ENCODE assay signal across 33 cellular contexts in genomic region chr1:150525348-150525747, GRCh38. TPM values are rescaled to one million over a fixed set of nuclear protein-coding genes. Genes with fewer than 3 reads are reported as not detected.
"Had no signal": no experiment of that assay in that cellular context is flagged by ENCODE, and none has a peak within 500 bp of the region (broad histone marks: within the 10 kb centered on the region; RNA-seq: fewer than 3 reads in every experiment).

No MANE protein-coding gene starts in this region.

- H3K27me3 Mint-ChIP-seq: stimulated activated memory B cell treated with anti-CD40 and anti-IgM and Interleukin-4, amounts not matched to agents 10 μg/mL and 1 μg/mL and 100 μg/mL, for 72 hours; stimulated activated naive B cell treated with anti-CD40 and anti-IgM and Interleukin-4, amounts not matched to agents 10 μg/mL and 1 μg/mL and 100 μg/mL, for 72 hours; stimulated activated naive CD8-positive, alpha-beta T cell treated with anti-CD3 and anti-CD28 coated beads, Interleukin-15, amount 100 ng/mL, for 72 hours; stimulated activated naive CD8-positive, alpha-beta T cell treated with anti-CD3 and anti-CD28 coated beads, Interleukin-15, Interleukin-2, amounts not matched to agents 100 ng/mL and 50 ng/mL, for 24 hours; type B pancreatic cell had no signal

- H3K9me3 ChIP-seq: stomach, suprapubic skin, testis, thoracic aorta, thyroid gland, tibial artery, tibial nerve, transverse colon, upper lobe of left lung, upper lobe of right lung, uterus, vagina had no signal

- ATAC-seq: stimulated activated effector memory CD8-positive, alpha-beta T cell treated with anti-CD3 and anti-CD28 coated beads, Interleukin-12 subunit alpha, Interleukin-12 subunit beta, amount 100 ng/mL, for 72 hours; stimulated activated memory B cell treated with anti-CD40 and anti-IgM and Interleukin-4, amounts not matched to agents 10 μg/mL and 1 μg/mL and 100 μg/mL, for 72 hours; stimulated activated naive B cell treated with anti-CD40 and anti-IgM and Interleukin-4, amounts not matched to agents 10 μg/mL and 1 μg/mL and 100 μg/mL, for 72 hours; stimulated activated naive CD8-positive, alpha-beta T cell treated with anti-CD3 and anti-CD28 coated beads, Interleukin-15, amount 100 ng/mL, for 72 hours; stimulated activated naive CD8-positive, alpha-beta T cell treated with anti-CD3 and anti-CD28 coated beads, Interleukin-15, Interleukin-2, amounts not matched to agents 100 U/mL and 50 U/mL, for 24 hours; upper lobe of right lung had no signal

- H3K27ac Mint-ChIP-seq: stimulated activated effector memory CD8-positive, alpha-beta T cell treated with anti-CD3 and anti-CD28 coated beads, Interleukin-12 subunit alpha, Interleukin-12 subunit beta, amount 100 ng/mL, for 72 hours; stimulated activated memory B cell treated with anti-CD40 and anti-IgM and Interleukin-4, amounts not matched to agents 10 μg/mL and 1 μg/mL and 100 μg/mL, for 72 hours; stimulated activated naive B cell treated with anti-CD40 and anti-IgM and Interleukin-4, amounts not matched to agents 10 μg/mL and 1 μg/mL and 100 μg/mL, for 72 hours; stimulated activated naive CD8-positive, alpha-beta T cell treated with anti-CD3 and anti-CD28 coated beads, Interleukin-15, amount 100 ng/mL, for 72 hours; stimulated activated naive CD8-positive, alpha-beta T cell treated with anti-CD3 and anti-CD28 coated beads, Interleukin-15, Interleukin-2, amounts not matched to agents 100 ng/mL and 50 ng/mL, for 24 hours; type B pancreatic cell had no signal

- H3K27ac ChIP-seq: stomach, suprapubic skin, testis, thoracic aorta, thyroid gland, tibial artery, tibial nerve, transverse colon, upper lobe of left lung, upper lobe of right lung, uterus, vagina had no signal

- H3K27me3 ChIP-seq: stomach, suprapubic skin, testis, thyroid gland, tibial artery, tibial nerve, transverse colon, upper lobe of left lung, upper lobe of right lung, uterus, vagina had no signal

- H3K4me3 Mint-ChIP-seq: stimulated activated effector memory CD8-positive, alpha-beta T cell treated with anti-CD3 and anti-CD28 coated beads, Interleukin-12 subunit alpha, Interleukin-12 subunit beta, amount 100 ng/mL, for 72 hours; stimulated activated memory B cell treated with anti-CD40 and anti-IgM and Interleukin-4, amounts not matched to agents 10 μg/mL and 1 μg/mL and 100 μg/mL, for 72 hours; stimulated activated naive B cell treated with anti-CD40 and anti-IgM and Interleukin-4, amounts not matched to agents 10 μg/mL and 1 μg/mL and 100 μg/mL, for 72 hours; stimulated activated naive CD8-positive, alpha-beta T cell treated with anti-CD3 and anti-CD28 coated beads, Interleukin-15, amount 100 ng/mL, for 72 hours; stimulated activated naive CD8-positive, alpha-beta T cell treated with anti-CD3 and anti-CD28 coated beads, Interleukin-15, Interleukin-2, amounts not matched to agents 100 ng/mL and 50 ng/mL, for 24 hours; type B pancreatic cell had no signal

- H3K36me3 ChIP-seq: stomach, suprapubic skin, thoracic aorta, thyroid gland, tibial artery, tibial nerve, transverse colon, upper lobe of left lung, upper lobe of right lung, uterus, vagina had no signal

- DNase-seq: stimulated activated CD4-positive, alpha-beta T cell treated with anti-CD3 and anti-CD28 coated beads, Interleukin-2, amount 100 ng/mL, for 48 hours; stimulated activated CD4-positive, alpha-beta T cell treated with anti-CD3 and anti-CD28 coated beads, Interleukin-4, amount 100 ng/mL, for 1 hour; stimulated activated CD4-positive, alpha-beta T cell treated with anti-CD3 and anti-CD28 coated beads, Interleukin-4, amount 100 ng/mL, for 24 hours; stimulated activated CD4-positive, alpha-beta T cell treated with anti-CD3 and anti-CD28 coated beads, Interleukin-4, amount 100 ng/mL, for 4 hours; stimulated activated CD8-positive, alpha-beta memory T cell treated with anti-CD3 and anti-CD28 coated beads, Interleukin-4, amount 100 ng/mL, for 48 hours; stimulated activated naive B cell treated with anti-CD40 and anti-IgM and Interleukin-4, amounts not matched to agents 10 μg/mL and 1 μg/mL and 100 μg/mL, for 72 hours; stimulated activated naive CD4-positive, alpha-beta T cell; stimulated activated naive CD4-positive, alpha-beta T cell treated with Interleukin-2 at 50 U/mL for 16 hours; stimulated activated naive CD8-positive, alpha-beta T cell treated with anti-CD3 and anti-CD28 coated beads, Interleukin-15, amount 100 ng/mL, for 72 hours; stimulated activated naive CD8-positive, alpha-beta T cell treated with anti-CD3 and anti-CD28 coated beads, Interleukin-15, Interleukin-2, amounts not matched to agents 100 U/mL and 50 U/mL, for 24 hours; stomach; substantia nigra; testis; thyroid gland; tibial artery; transverse colon; trophoblast cell; upper lobe of left lung; upper lobe of right lung; uterus had no signal

- H3K9me3 Mint-ChIP-seq: stimulated activated effector memory CD8-positive, alpha-beta T cell treated with anti-CD3 and anti-CD28 coated beads, Interleukin-12 subunit alpha, Interleukin-12 subunit beta, amount 100 ng/mL, for 72 hours; stimulated activated memory B cell treated with anti-CD40 and anti-IgM and Interleukin-4, amounts not matched to agents 10 μg/mL and 1 μg/mL and 100 μg/mL, for 72 hours; stimulated activated naive B cell treated with anti-CD40 and anti-IgM and Interleukin-4, amounts not matched to agents 10 μg/mL and 1 μg/mL and 100 μg/mL, for 72 hours; stimulated activated naive CD8-positive, alpha-beta T cell treated with anti-CD3 and anti-CD28 coated beads, Interleukin-15, amount 100 ng/mL, for 72 hours; stimulated activated naive CD8-positive, alpha-beta T cell treated with anti-CD3 and anti-CD28 coated beads, Interleukin-15, Interleukin-2, amounts not matched to agents 100 ng/mL and 50 ng/mL, for 24 hours; type B pancreatic cell had no signal

- H3K4me3 ChIP-seq: stomach, suprapubic skin, testis, thoracic aorta, thyroid gland, tibial artery, tibial nerve, transverse colon, upper lobe of left lung, upper lobe of right lung, uterus, vagina had no signal

- H3K4me1 ChIP-seq: suprapubic skin, thyroid gland, upper lobe of right lung, uterus had no signal

- H3K4me1 Mint-ChIP-seq: stimulated activated effector memory CD8-positive, alpha-beta T cell treated with anti-CD3 and anti-CD28 coated beads, Interleukin-12 subunit alpha, Interleukin-12 subunit beta, amount 100 ng/mL, for 72 hours; stimulated activated memory B cell treated with anti-CD40 and anti-IgM and Interleukin-4, amounts not matched to agents 10 μg/mL and 1 μg/mL and 100 μg/mL, for 72 hours; stimulated activated naive CD8-positive, alpha-beta T cell treated with anti-CD3 and anti-CD28 coated beads, Interleukin-15, amount 100 ng/mL, for 72 hours had no signal

- H3K36me3 Mint-ChIP-seq: stimulated activated effector memory CD8-positive, alpha-beta T cell treated with anti-CD3 and anti-CD28 coated beads, Interleukin-12 subunit alpha, Interleukin-12 subunit beta, amount 100 ng/mL, for 72 hours; stimulated activated memory B cell treated with anti-CD40 and anti-IgM and Interleukin-4, amounts not matched to agents 10 μg/mL and 1 μg/mL and 100 μg/mL, for 72 hours; stimulated activated naive B cell treated with anti-CD40 and anti-IgM and Interleukin-4, amounts not matched to agents 10 μg/mL and 1 μg/mL and 100 μg/mL, for 72 hours; type B pancreatic cell had no signal

- FAIRE-seq: urothelium cell line had no signal

RNA-seq across cellular contexts. Expression of gene FALEC, which starts 9.8 kb away (rescaled TPM):
- total RNA-seq: stomach, subcutaneous adipose tissue, suprapubic skin, temporal lobe, thoracic aorta, thyroid gland, tibial nerve, transverse colon, ureter, urinary bladder, vagina had no signal
